ENCODE assay signal across 2 cellular contexts in the genomic region with DNA sequence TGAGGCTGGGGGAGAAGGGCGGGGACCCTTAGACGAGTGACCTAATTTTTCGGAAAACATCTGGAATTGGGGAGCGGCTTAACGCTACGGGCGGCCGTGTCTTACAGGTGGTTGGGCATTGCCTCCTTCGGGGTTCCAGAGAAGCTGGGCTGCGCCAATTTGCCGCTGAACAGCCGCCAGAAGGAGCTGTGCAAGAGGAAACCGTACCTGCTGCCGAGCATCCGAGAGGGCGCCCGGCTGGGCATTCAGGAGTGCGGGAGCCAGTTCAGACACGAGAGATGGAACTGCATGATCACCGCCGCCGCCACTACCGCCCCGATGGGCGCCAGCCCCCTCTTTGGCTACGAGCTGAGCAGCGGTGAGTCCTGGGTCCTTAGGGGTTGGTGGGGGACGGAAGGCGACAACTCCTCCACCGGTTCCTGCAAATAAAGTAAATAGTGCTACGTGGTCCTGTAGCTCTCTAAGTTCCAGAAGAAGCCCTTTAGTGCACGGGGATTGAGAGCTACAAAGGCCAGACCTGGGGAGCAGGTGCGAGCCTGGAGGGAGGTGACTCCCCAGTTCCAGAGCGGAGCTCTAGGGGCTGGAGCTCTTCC.
TF ChIP-seq lines count a peak whose summit lies in the region.

No MANE protein-coding gene starts in this region.

TF ChIP-seq in K562, 482 proteins besides CTCF, POLR2A, EP300 and RAD21:
- TF ChIP-seq ZNF668 (CRISPR knock-in tag; IDR thresholded peaks at IDR 0.05), result no peak
- no peak for TF ChIP-seq IRF2 (CRISPR knock-in tag; IDR thresholded peaks at IDR 0.05)
- no peak for TF ChIP-seq ZNF551 (CRISPR knock-in tag; IDR thresholded peaks at IDR 0.05)
- TF ChIP-seq, protein P1, sequence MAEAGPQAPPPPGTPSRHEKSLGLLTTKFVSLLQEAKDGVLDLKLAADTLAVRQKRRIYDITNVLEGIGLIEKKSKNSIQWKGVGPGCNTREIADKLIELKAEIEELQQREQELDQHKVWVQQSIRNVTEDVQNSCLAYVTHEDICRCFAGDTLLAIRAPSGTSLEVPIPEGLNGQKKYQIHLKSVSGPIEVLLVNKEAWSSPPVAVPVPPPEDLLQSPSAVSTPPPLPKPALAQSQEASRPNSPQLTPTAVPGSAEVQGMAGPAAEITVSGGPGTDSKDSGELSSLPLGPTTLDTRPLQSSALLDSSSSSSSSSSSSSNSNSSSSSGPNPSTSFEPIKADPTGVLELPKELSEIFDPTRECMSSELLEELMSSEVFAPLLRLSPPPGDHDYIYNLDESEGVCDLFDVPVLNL (CRISPR knock-in tag; IDR thresholded peaks at IDR 0.05; ENCODE audit: low read depth), result no peak
- TF ChIP-seq, protein P2, sequence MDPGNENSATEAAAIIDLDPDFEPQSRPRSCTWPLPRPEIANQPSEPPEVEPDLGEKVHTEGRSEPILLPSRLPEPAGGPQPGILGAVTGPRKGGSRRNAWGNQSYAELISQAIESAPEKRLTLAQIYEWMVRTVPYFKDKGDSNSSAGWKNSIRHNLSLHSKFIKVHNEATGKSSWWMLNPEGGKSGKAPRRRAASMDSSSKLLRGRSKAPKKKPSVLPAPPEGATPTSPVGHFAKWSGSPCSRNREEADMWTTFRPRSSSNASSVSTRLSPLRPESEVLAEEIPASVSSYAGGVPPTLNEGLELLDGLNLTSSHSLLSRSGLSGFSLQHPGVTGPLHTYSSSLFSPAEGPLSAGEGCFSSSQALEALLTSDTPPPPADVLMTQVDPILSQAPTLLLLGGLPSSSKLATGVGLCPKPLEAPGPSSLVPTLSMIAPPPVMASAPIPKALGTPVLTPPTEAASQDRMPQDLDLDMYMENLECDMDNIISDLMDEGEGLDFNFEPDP (CRISPR knock-in tag; IDR thresholded peaks at IDR 0.05), result no peak
- TF ChIP-seq MXI1 (IDR thresholded peaks at IDR 0.05; ENCODE audit: low read depth, low read length), result no peak
- no peak for TF ChIP-seq EHMT2 (IDR thresholded peaks at IDR 0.05)
- no peak for TF ChIP-seq GATA2 (CRISPR knock-in tag; IDR thresholded peaks at IDR 0.05)
- no peak for TF ChIP-seq PPARD (CRISPR knock-in tag; IDR thresholded peaks at IDR 0.05)
- TF ChIP-seq, protein P3, sequence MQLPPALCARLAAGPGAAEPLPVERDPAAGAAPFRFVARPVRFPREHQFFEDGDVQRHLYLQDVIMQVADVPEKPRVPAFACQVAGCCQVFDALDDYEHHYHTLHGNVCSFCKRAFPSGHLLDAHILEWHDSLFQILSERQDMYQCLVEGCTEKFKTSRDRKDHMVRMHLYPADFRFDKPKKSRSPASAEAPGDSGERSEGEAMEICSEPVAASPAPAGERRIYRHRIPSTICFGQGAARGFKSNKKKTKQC (CRISPR knock-in tag; IDR thresholded peaks at IDR 0.05), result no peak
- TF ChIP-seq ARID1B (IDR thresholded peaks at IDR 0.05), result no peak
- no peak for TF ChIP-seq KAT2B (IDR thresholded peaks at IDR 0.05; ENCODE audit: low read depth, low read length)

TF ChIP-seq in HepG2, 621 proteins besides CTCF, POLR2A, EP300 and RAD21:
- TF ChIP-seq SMARCC2 (IDR thresholded peaks at IDR 0.05) (no peak), ZNF510 (CRISPR knock-in tag; IDR thresholded peaks at IDR 0.05; ENCODE audit: low read depth) (no peak), HHEX (CRISPR knock-in tag; IDR thresholded peaks at IDR 0.05) (no peak), STAT5B (CRISPR knock-in tag; IDR thresholded peaks at IDR 0.05) (no peak), CCAR2 (optimal IDR thresholded peaks at IDR 0.05; ENCODE audit: low read depth, low read length) (no peak), MEF2D (CRISPR knock-in tag; IDR thresholded peaks at IDR 0.05) (no peak), CAMTA2 (CRISPR knock-in tag; IDR thresholded peaks at IDR 0.05; ENCODE audit: borderline replicate concordance) (no peak), DMAP1 (CRISPR knock-in tag; IDR thresholded peaks at IDR 0.05) (no peak), ZNF605 (CRISPR knock-in tag; IDR thresholded peaks at IDR 0.05) (no peak)
- TF ChIP-seq, protein P4, sequence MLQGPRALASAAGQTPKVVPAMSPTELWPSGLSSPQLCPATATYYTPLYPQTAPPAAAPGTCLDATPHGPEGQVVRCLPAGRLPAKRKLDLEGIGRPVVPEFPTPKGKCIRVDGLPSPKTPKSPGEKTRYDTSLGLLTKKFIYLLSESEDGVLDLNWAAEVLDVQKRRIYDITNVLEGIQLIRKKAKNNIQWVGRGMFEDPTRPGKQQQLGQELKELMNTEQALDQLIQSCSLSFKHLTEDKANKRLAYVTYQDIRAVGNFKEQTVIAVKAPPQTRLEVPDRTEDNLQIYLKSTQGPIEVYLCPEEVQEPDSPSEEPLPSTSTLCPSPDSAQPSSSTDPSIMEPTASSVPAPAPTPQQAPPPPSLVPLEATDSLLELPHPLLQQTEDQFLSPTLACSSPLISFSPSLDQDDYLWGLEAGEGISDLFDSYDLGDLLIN (CRISPR knock-in tag; IDR thresholded peaks at IDR 0.05; ENCODE audit: borderline replicate concordance), result no peak
- TF ChIP-seq, protein P5, sequence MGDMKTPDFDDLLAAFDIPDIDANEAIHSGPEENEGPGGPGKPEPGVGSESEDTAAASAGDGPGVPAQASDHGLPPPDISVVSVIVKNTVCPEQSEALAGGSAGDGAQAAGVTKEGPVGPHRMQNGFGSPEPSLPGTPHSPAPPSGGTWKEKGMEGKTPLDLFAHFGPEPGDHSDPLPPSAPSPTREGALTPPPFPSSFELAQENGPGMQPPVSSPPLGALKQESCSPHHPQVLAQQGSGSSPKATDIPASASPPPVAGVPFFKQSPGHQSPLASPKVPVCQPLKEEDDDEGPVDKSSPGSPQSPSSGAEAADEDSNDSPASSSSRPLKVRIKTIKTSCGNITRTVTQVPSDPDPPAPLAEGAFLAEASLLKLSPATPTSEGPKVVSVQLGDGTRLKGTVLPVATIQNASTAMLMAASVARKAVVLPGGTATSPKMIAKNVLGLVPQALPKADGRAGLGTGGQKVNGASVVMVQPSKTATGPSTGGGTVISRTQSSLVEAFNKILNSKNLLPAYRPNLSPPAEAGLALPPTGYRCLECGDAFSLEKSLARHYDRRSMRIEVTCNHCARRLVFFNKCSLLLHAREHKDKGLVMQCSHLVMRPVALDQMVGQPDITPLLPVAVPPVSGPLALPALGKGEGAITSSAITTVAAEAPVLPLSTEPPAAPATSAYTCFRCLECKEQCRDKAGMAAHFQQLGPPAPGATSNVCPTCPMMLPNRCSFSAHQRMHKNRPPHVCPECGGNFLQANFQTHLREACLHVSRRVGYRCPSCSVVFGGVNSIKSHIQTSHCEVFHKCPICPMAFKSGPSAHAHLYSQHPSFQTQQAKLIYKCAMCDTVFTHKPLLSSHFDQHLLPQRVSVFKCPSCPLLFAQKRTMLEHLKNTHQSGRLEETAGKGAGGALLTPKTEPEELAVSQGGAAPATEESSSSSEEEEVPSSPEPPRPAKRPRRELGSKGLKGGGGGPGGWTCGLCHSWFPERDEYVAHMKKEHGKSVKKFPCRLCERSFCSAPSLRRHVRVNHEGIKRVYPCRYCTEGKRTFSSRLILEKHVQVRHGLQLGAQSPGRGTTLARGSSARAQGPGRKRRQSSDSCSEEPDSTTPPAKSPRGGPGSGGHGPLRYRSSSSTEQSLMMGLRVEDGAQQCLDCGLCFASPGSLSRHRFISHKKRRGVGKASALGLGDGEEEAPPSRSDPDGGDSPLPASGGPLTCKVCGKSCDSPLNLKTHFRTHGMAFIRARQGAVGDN (CRISPR knock-in tag; IDR thresholded peaks at IDR 0.05), result no peak
